In the genomic region with DNA sequence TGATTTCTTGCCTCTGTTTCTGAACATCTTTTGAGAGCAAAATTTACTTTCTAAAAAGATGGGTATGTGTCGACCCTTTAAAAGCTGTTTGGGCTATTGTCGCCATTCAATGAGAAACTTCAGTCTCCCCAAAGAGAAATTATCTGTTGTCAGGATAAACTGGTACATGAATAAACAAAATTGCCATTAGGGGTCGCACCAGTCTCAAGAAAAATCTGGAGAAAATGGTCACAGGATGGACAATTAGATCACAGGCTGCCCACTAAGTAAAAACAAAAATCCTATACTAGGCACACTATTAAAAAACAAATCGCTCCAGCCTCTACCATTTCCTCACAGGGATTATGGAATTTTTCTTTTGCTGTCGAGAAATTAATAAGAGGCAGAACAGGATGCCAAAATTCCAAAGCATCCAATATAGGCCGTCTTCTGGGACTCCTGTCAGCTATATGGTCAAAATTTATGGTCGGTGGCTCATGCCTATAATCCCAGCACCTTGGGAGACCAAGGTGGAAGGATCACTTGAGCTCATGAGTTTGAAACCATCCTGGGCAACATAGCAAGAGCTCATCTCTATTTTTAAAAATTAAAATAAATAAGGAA, we compare ENCODE assay signal across 8 cellular contexts. TPM values are rescaled to one million over a fixed set of nuclear protein-coding genes. Genes with fewer than 3 reads are reported as not detected.
DNase-seq lines count a peak whose midpoint lies in the region; ATAC-seq and TF ChIP-seq lines count a peak whose summit lies in the region.

No MANE protein-coding gene starts in this region.

- TF ChIP-seq POLR2A in Peyer's patch (IDR thresholded peaks at IDR 0.05) = no peak

- H3K27ac ChIP-seq in CD4-positive, CD25-positive, alpha-beta regulatory T cell (ENCODE audit: insufficient read depth, low read length, poor library complexity, severe bottlenecking) = no peak overlapping the region
- H3K27ac ChIP-seq in Peyer's patch (no peak overlapping the region), neural cell (ENCODE audit: low read length) (no peak overlapping the region)

- no peaks in the 10 kb centered on the region for H3K9me3 ChIP-seq in CD4-positive, CD25-positive, alpha-beta regulatory T cell (ENCODE audit: control insufficient read depth in 2 of 2, low read length in 2 of 2)
- no peaks in the 10 kb centered on the region for H3K9me3 ChIP-seq in Peyer's patch
- no peaks in the 10 kb centered on the region for H3K9me3 ChIP-seq in neural cell (ENCODE audit: low read length)

- peak in 2 of 3 donors; percentile 58 to 70 for DNase-seq in CD4-positive, CD25-positive, alpha-beta regulatory T cell
- DNase-seq in H7 = peak; percentile 54
- peak in 1 of 3 donors; percentile 74 for DNase-seq in Peyer's patch
- peak; percentile 65 for DNase-seq in endothelial cell (ENCODE audit: low spot score)
- no peak for DNase-seq in activated T-cell treated with anti-CD3 and anti-CD28 coated beads, Interleukin-2, amount 50 U/mL, for 4 hours
- no peak for DNase-seq in stimulated activated naive B cell treated with anti-CD40 and anti-IgM and Interleukin-4, amounts not matched to agents 10 μg/mL and 1 μg/mL and 100 μg/mL, for 72 hours
- DNase-seq in stimulated activated naive CD4-positive, alpha-beta T cell treated with Interleukin-2 at 50 U/mL for 16 hours (lab: John Stamatoyannopoulos, UW) = no peak

- peak overlapping the region in 2 of 4 donors; percentile 15 to 75 for H3K4me3 Mint-ChIP-seq in CD4-positive, CD25-positive, alpha-beta regulatory T cell
- H3K4me3 Mint-ChIP-seq in endothelial cell (ENCODE audit: unreplicated experiment) = no peak overlapping the region
- H3K4me3 Mint-ChIP-seq in activated T-cell treated with anti-CD3 and anti-CD28 coated beads, Interleukin-2, amount 50 U/mL, for 4 hours = no peak overlapping the region
- no peak overlapping the region for H3K4me3 Mint-ChIP-seq in stimulated activated naive B cell treated with anti-CD40 and anti-IgM and Interleukin-4, amounts not matched to agents 10 μg/mL and 1 μg/mL and 100 μg/mL, for 72 hours

- no peaks in the 10 kb centered on the region for H3K79me2 ChIP-seq in neural cell (replicated peaks; ENCODE audit: insufficient read depth, low read length)

- H3K9me3 Mint-ChIP-seq in CD4-positive, CD25-positive, alpha-beta regulatory T cell = peaks cover 0 to 3% (median 0%) of the 10 kb centered on the region in 7 donors
- no peaks in the 10 kb centered on the region for H3K9me3 Mint-ChIP-seq in endothelial cell (ENCODE audit: unreplicated experiment)
- no peaks in the 10 kb centered on the region for H3K9me3 Mint-ChIP-seq in activated T-cell treated with anti-CD3 and anti-CD28 coated beads, Interleukin-2, amount 50 U/mL, for 4 hours
- H3K9me3 Mint-ChIP-seq in stimulated activated naive B cell treated with anti-CD40 and anti-IgM and Interleukin-4, amounts not matched to agents 10 μg/mL and 1 μg/mL and 100 μg/mL, for 72 hours = no peaks in the 10 kb centered on the region

- H3K4me1 ChIP-seq in CD4-positive, CD25-positive, alpha-beta regulatory T cell (ENCODE audit: control insufficient read depth, insufficient read depth, low read length, poor library complexity, severe bottlenecking) = peaks cover 22% of the 10 kb centered on the region
- H3K4me1 ChIP-seq in Peyer's patch = peaks cover 0 to 5% (median under 1%) of the 10 kb centered on the region in 4 donors

- H3K4me3 ChIP-seq in CD4-positive, CD25-positive, alpha-beta regulatory T cell (ENCODE audit: low read depth, low read length) = no peak overlapping the region
- H3K4me3 ChIP-seq in H7 (ENCODE audit: insufficient read depth, low read depth, low read length) = no peak overlapping the region
- H3K4me3 ChIP-seq in Peyer's patch = no peak overlapping the region
- no peak overlapping the region for H3K4me3 ChIP-seq in neural cell (ENCODE audit: low read length)

- H3K4me1 Mint-ChIP-seq in CD4-positive, CD25-positive, alpha-beta regulatory T cell = peaks cover 14 to 40% (median 27%) of the 10 kb centered on the region in 4 donors
- peaks cover 26% of the 10 kb centered on the region for H3K4me1 Mint-ChIP-seq in endothelial cell (ENCODE audit: unreplicated experiment)
- peaks cover 44% of the 10 kb centered on the region for H3K4me1 Mint-ChIP-seq in activated T-cell treated with anti-CD3 and anti-CD28 coated beads, Interleukin-2, amount 50 U/mL, for 4 hours (ENCODE audit: low read depth)
- peaks cover 21 to 28% of the 10 kb centered on the region in 2 donors for H3K4me1 Mint-ChIP-seq in stimulated activated naive B cell treated with anti-CD40 and anti-IgM and Interleukin-4, amounts not matched to agents 10 μg/mL and 1 μg/mL and 100 μg/mL, for 72 hours

- TF ChIP-seq RAD21 in neural cell (conservative IDR thresholded peaks at IDR 0.05) = peak; percentile 31

- no peak for TF ChIP-seq EP300 in neural cell (conservative IDR thresholded peaks at IDR 0.05; ENCODE audit: poor library complexity, severe bottlenecking)

- no peaks in the 10 kb centered on the region for H3F3A ChIP-seq in neural cell (ENCODE audit: insufficient read depth, low read length, poor library complexity, severe bottlenecking)

- H3K27me3 Mint-ChIP-seq in CD4-positive, CD25-positive, alpha-beta regulatory T cell = peaks cover 45% of the 10 kb centered on the region
- peaks cover 5% of the 10 kb centered on the region for H3K27me3 Mint-ChIP-seq in endothelial cell (ENCODE audit: unreplicated experiment)
- peaks cover 29% of the 10 kb centered on the region for H3K27me3 Mint-ChIP-seq in activated T-cell treated with anti-CD3 and anti-CD28 coated beads, Interleukin-2, amount 50 U/mL, for 4 hours (ENCODE audit: low read depth)
- H3K27me3 Mint-ChIP-seq in stimulated activated naive B cell treated with anti-CD40 and anti-IgM and Interleukin-4, amounts not matched to agents 10 μg/mL and 1 μg/mL and 100 μg/mL, for 72 hours = peaks cover 33 to 34% of the 10 kb centered on the region in 2 donors

- H3K27ac Mint-ChIP-seq in CD4-positive, CD25-positive, alpha-beta regulatory T cell = no peak overlapping the region
- H3K27ac Mint-ChIP-seq in endothelial cell (ENCODE audit: unreplicated experiment) = peak overlapping the region; percentile 52
- H3K27ac Mint-ChIP-seq in stimulated activated naive B cell treated with anti-CD40 and anti-IgM and Interleukin-4, amounts not matched to agents 10 μg/mL and 1 μg/mL and 100 μg/mL, for 72 hours = no peak overlapping the region

- H2AFZ ChIP-seq in neural cell (ENCODE audit: low read depth, low read length) = no peak overlapping the region

- no peak overlapping the region for H3K9ac ChIP-seq in neural cell (ENCODE audit: low read length)

- TF ChIP-seq CTCF in Peyer's patch (IDR thresholded peaks at IDR 0.05) (peak in 5 of 6 experiments; percentile 61 to 88 (median 77)), endothelial cell (IDR thresholded peaks at IDR 0.05; ENCODE audit: unreplicated experiment) (peak; percentile 75), neural cell (IDR thresholded peaks at IDR 0.05; ENCODE audit: poor library complexity, severe bottlenecking) (peak; percentile 50)

- no peak for ATAC-seq in CD4-positive, CD25-positive, alpha-beta regulatory T cell (ENCODE audit: low read depth in 2 of 2)
- ATAC-seq in activated T-cell treated with anti-CD3 and anti-CD28 coated beads, Interleukin-2, amount 50 U/mL, for 4 hours = no peak
- ATAC-seq in stimulated activated naive B cell treated with anti-CD40 and anti-IgM and Interleukin-4, amounts not matched to agents 10 μg/mL and 1 μg/mL and 100 μg/mL, for 72 hours (replicated peaks) = no peak

- H4K20me1 ChIP-seq in neural cell (ENCODE audit: insufficient read depth) = no peaks in the 10 kb centered on the region

- no peaks in the 10 kb centered on the region for H3K9me2 ChIP-seq in neural cell (ENCODE audit: insufficient read depth, low read length)

- H3K27me3 ChIP-seq in CD4-positive, CD25-positive, alpha-beta regulatory T cell (ENCODE audit: control insufficient read depth, insufficient read depth, low read length) = peaks cover 23% of the 10 kb centered on the region
- peaks cover 26% of the 10 kb centered on the region for H3K27me3 ChIP-seq in H7 (ENCODE audit: control insufficient read depth, insufficient read depth, low read length)
- H3K27me3 ChIP-seq in Peyer's patch = peaks cover 0 to 6% of the 10 kb centered on the region in 2 donors
- peaks cover 38% of the 10 kb centered on the region for H3K27me3 ChIP-seq in neural cell (ENCODE audit: insufficient read depth, low read depth, low read length)

- no peak overlapping the region for H3K4me2 ChIP-seq in neural cell (ENCODE audit: low read length)

- no peaks in the 10 kb centered on the region for H3K36me3 ChIP-seq in CD4-positive, CD25-positive, alpha-beta regulatory T cell (ENCODE audit: control insufficient read depth, insufficient read depth, low read length)
- H3K36me3 ChIP-seq in H7 (replicated peaks; ENCODE audit: control insufficient read depth, insufficient read depth, low read length) (no peaks in the 10 kb centered on the region), Peyer's patch (no peaks in the 10 kb centered on the region), neural cell (ENCODE audit: insufficient read depth, low read length) (no peaks in the 10 kb centered on the region)

- H3K36me3 Mint-ChIP-seq in CD4-positive, CD25-positive, alpha-beta regulatory T cell = no peaks in the 10 kb centered on the region
- no peaks in the 10 kb centered on the region for H3K36me3 Mint-ChIP-seq in endothelial cell (ENCODE audit: low read depth, unreplicated experiment)
- H3K36me3 Mint-ChIP-seq in activated T-cell treated with anti-CD3 and anti-CD28 coated beads, Interleukin-2, amount 50 U/mL, for 4 hours (ENCODE audit: insufficient read depth) = no peaks in the 10 kb centered on the region
- H3K36me3 Mint-ChIP-seq in stimulated activated naive B cell treated with anti-CD40 and anti-IgM and Interleukin-4, amounts not matched to agents 10 μg/mL and 1 μg/mL and 100 μg/mL, for 72 hours = no peaks in the 10 kb centered on the region

TF ChIP-seq in neural cell, 6 proteins besides CTCF, POLR2A, EP300 and RAD21 (continues in another document):
- TF ChIP-seq POLR2AphosphoS5 (IDR thresholded peaks at IDR 0.05) = no peak

RNA-seq across cellular contexts. Expression of a gene that starts 5.5 kb away (rescaled TPM):
- total RNA-seq in CD4-positive, CD25-positive, alpha-beta regulatory T cell = 1,662 TPM
- 1,000 to 10,000 TPM; 2,373 to 2,677 (median 2,539) TPM for polyA plus RNA-seq in CD4-positive, CD25-positive, alpha-beta regulatory T cell
- total RNA-seq in H7 (2014; rRNA removed; shearing (Covaris generic)) = 45.8 and 61.9 TPM in 2 replicates
- total RNA-seq in Peyer's patch (100 to 1,000 TPM; 313 to 404 (median 383) TPM), endothelial cell (ENCODE audit: unreplicated experiment) (274 TPM)
- 0.14 and 0.51 TPM in 2 replicates for polyA plus RNA-seq in neural cell
- 0.49 and 0.58 TPM in 2 replicates for polyA minus RNA-seq in neural cell
- 1,000 to 10,000 TPM in 1 of 3 donors, 100 to 1,000 TPM in 2; 695 to 1,026 (median 934) TPM for total RNA-seq in activated T-cell treated with anti-CD3 and anti-CD28 coated beads, Interleukin-2, amount 50 U/mL, for 4 hours

Comparison
In these comparisons a context has a peak if more than half of its experiments do, and no peak if none do; other contexts are left out.
1. DNase-seq: peak in CD4-positive, CD25-positive, alpha-beta regulatory T cell (2 of 3), H7 (single experiment) and endothelial cell (single experiment); none in activated T-cell treated with anti-CD3 and anti-CD28 coated beads, Interleukin-2, amount 50 U/mL, for 4 hours (single experiment), stimulated activated naive B cell treated with anti-CD40 and anti-IgM and Interleukin-4, amounts not matched to agents 10 μg/mL and 1 μg/mL and 100 μg/mL, for 72 hours (single experiment) and stimulated activated naive CD4-positive, alpha-beta T cell treated with Interleukin-2 at 50 U/mL for 16 hours (single experiment).
2. Peak in every context shown above with its lines, with median percentiles within 50 percentile points of each other: CTCF ChIP-seq.